Comparison of ENCODE assay signal across 15 cellular contexts in genomic region chr14:65003394-65003793, GRCh38. TPM values are rescaled to one million over a fixed set of nuclear protein-coding genes. Genes with fewer than 3 reads are reported as not detected.
DNase-seq lines count a peak whose midpoint lies in the region; ATAC-seq and TF ChIP-seq lines count a peak whose summit lies in the region.
"Had no signal": no experiment of that assay in that cellular context is flagged by ENCODE, and none has a peak within 500 bp of the region (broad histone marks: within the 10 kb centered on the region; RNA-seq: fewer than 3 reads in every experiment).

No MANE protein-coding gene starts in this region.

- H3K27ac ChIP-seq in dorsolateral prefrontal cortex (peak overlapping the region in 32 of 59 donors; percentile 2 to 69 (median 39)), upper lobe of left lung (no peak overlapping the region)
- H3K27ac ChIP-seq: transverse colon had no signal

- no peak for TF ChIP-seq CTCF in dorsolateral prefrontal cortex (IDR thresholded peaks at IDR 0.05 in 54 of 56, conservative IDR thresholded peaks at IDR 0.05 in 2 of 56; ENCODE audit: low read depth in 1 of 56, partially characterized antibody in 56 of 56)
- TF ChIP-seq CTCF in upper lobe of left lung (IDR thresholded peaks at IDR 0.05), result no peak

- peaks cover 0 to 6% (median 2%) of the 10 kb centered on the region in 4 donors for H3K4me1 ChIP-seq in upper lobe of left lung
- H3K4me1 ChIP-seq: transverse colon had no signal

- DNase-seq in dorsolateral prefrontal cortex (no peak), upper lobe of left lung (no peak), NCI-H146 (lab: John Stamatoyannopoulos, UW) (no peak), head of caudate nucleus (no peak), amniotic stem cell (lab: John Stamatoyannopoulos, UW) (no peak)
- DNase-seq: activated CD4-positive, alpha-beta T cell treated with anti-CD3 and anti-CD28 coated beads, Interleukin-2, amount 50 U/mL, for 48 hours; CD4-positive, alpha-beta T cell; H9; NCI-H1092 treated with DMSO at 0.1 percent for 48 hours; retina; SW 1271; transverse colon had no signal

- intact Hi-C loops in dorsolateral prefrontal cortex (cut with DNase I), result no loop called here
- intact Hi-C loops in head of caudate nucleus (cut with DNase I), result no loop called here

- no peaks in the 10 kb centered on the region for H3K9me3 ChIP-seq in upper lobe of left lung
- H3K9me3 ChIP-seq: transverse colon had no signal

- TF ChIP-seq POLR2A in upper lobe of left lung (IDR thresholded peaks at IDR 0.05), result no peak

- H3K36me3 ChIP-seq in upper lobe of left lung, result peaks cover 0 to 4% (median 0%) of the 10 kb centered on the region in 4 donors
- H3K36me3 ChIP-seq: transverse colon had no signal

- ATAC-seq in GM18502 (IDR thresholded peaks at IDR 0.05; ENCODE audit: poor library complexity, unreplicated experiment), result peak; percentile 71
- ATAC-seq in GM19455 (IDR thresholded peaks at IDR 0.05; ENCODE audit: unreplicated experiment), result peak; percentile 51
- ATAC-seq in HG03095 (IDR thresholded peaks at IDR 0.05; ENCODE audit: unreplicated experiment), result peak; percentile 66
- ATAC-seq in upper lobe of left lung (ENCODE audit: low FRiP score in 2 of 2), result no peak

- 79 to 84% methylated on average over 2 of the region's 2 CpGs for WGBS in upper lobe of left lung, 2 donors

- H3K4me3 ChIP-seq in dorsolateral prefrontal cortex, result no peak overlapping the region
- H3K4me3 ChIP-seq in upper lobe of left lung, result no peak overlapping the region
- H3K4me3 ChIP-seq: transverse colon had no signal

- H3K27me3 ChIP-seq in dorsolateral prefrontal cortex, result no peaks in the 10 kb centered on the region
- no peaks in the 10 kb centered on the region for H3K27me3 ChIP-seq in upper lobe of left lung
- H3K27me3 ChIP-seq: transverse colon had no signal

- no peak for TF ChIP-seq EP300 in upper lobe of left lung (IDR thresholded peaks at IDR 0.05)

RNA-seq across cellular contexts. Expression of gene FNTB, which starts 16.7 kb away (rescaled TPM):
- total RNA-seq in dorsolateral prefrontal cortex (10 to 100 TPM; 19.3 to 93.3 (median 34.4) TPM), upper lobe of left lung (10 to 100 TPM in 5 of 6 donors, 1 to 10 TPM in 1; 9.5 to 30.1 (median 16.0) TPM)

RNA-seq across cellular contexts. Expression of gene RAB15, which starts 31.3 kb away (rescaled TPM):
- total RNA-seq in dorsolateral prefrontal cortex (100 to 1,000 TPM in 21 of 120 experiments, 10 to 100 TPM in 99; 23.7 to 133 (median 83.8) TPM), upper lobe of left lung (10 to 100 TPM; 16.8 to 39.8 (median 22.8) TPM)

Comparison
In these comparisons a context has a peak if more than half of its experiments do, and no peak if none do; other contexts are left out.
1. ATAC-seq: peak in GM18502 (single experiment), GM19455 (single experiment) and HG03095 (single experiment); none in upper lobe of left lung (0 of 2).
2. H3K27ac ChIP-seq: peak in dorsolateral prefrontal cortex (32 of 59); none in upper lobe of left lung (0 of 4).